16 cellular contexts compared by ENCODE assay signal in the genomic region with DNA sequence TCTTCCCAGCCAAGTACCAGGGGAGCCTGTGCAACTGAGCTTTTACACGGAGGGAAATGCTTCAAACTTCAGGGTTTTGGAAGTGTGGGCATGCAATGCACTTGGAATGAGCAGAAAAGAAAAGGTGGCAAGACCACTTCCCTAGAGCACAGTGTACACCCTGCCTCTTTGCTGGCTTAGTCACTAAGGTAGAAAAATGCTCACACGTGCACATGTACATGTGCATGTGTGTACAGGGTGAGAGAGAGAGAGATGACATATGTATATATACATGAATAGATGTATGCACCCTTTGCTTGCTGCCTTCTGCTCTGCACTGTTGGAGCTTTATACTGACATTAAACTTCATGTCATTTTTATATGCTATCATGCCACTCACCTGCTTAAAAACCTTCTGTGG. TPM values are rescaled to one million over a fixed set of nuclear protein-coding genes. Genes with fewer than 3 reads are reported as not detected.
DNase-seq lines count a peak whose midpoint lies in the region; ATAC-seq and TF ChIP-seq lines count a peak whose summit lies in the region.
"Had no signal": no experiment of that assay in that cellular context is flagged by ENCODE, and none has a peak within 500 bp of the region (broad histone marks: within the 10 kb centered on the region; RNA-seq: fewer than 3 reads in every experiment).

No MANE protein-coding gene starts in this region.

- peak overlapping the region; percentile 98 for H3K27ac Mint-ChIP-seq in CD4-positive, alpha-beta T cell
- H3K27ac Mint-ChIP-seq in CD8-positive, alpha-beta T cell = peak overlapping the region; percentile 99
- no peak overlapping the region for H3K27ac Mint-ChIP-seq in endodermal cell
- peak overlapping the region; percentile 79 to 86 for H3K27ac Mint-ChIP-seq in natural killer cell treated with Interleukin-12 subunit alpha and Interleukin-12 subunit beta and Interleukin-15 and Interleukin-18, amount 100 ng/mL, for 72 hours

- no peak for ATAC-seq in CD4-positive, alpha-beta T cell (ENCODE audit: poor library complexity)
- no peak for ATAC-seq in CD8-positive, alpha-beta T cell
- peak in 1 of 2 donors; percentile 41 for ATAC-seq in natural killer cell treated with Interleukin-12 subunit alpha and Interleukin-12 subunit beta and Interleukin-15 and Interleukin-18, amount 100 ng/mL, for 72 hours
- ATAC-seq in HG03159 (IDR thresholded peaks at IDR 0.05; ENCODE audit: unreplicated experiment) = no peak
- ATAC-seq: GM12878 had no signal

- H3K36me3 ChIP-seq in CD8-positive, alpha-beta T cell (ENCODE audit: insufficient read depth, low read length) = no peaks in the 10 kb centered on the region
- no peaks in the 10 kb centered on the region for H3K36me3 ChIP-seq in endodermal cell (ENCODE audit: control insufficient read depth, insufficient read depth, low read length)
- H3K36me3 ChIP-seq: HAP-1 had no signal

- H3K36me3 Mint-ChIP-seq in CD4-positive, alpha-beta T cell (ENCODE audit: low read depth) = no peaks in the 10 kb centered on the region
- no peaks in the 10 kb centered on the region for H3K36me3 Mint-ChIP-seq in CD8-positive, alpha-beta T cell
- no peaks in the 10 kb centered on the region for H3K36me3 Mint-ChIP-seq in endodermal cell (ENCODE audit: low read depth)
- H3K36me3 Mint-ChIP-seq in natural killer cell treated with Interleukin-12 subunit alpha and Interleukin-12 subunit beta and Interleukin-15 and Interleukin-18, amount 100 ng/mL, for 72 hours = peaks cover 8% of the 10 kb centered on the region

- H3K4me1 ChIP-seq in CD8-positive, alpha-beta T cell (ENCODE audit: insufficient read depth, low read length) = peaks cover 75% of the 10 kb centered on the region
- H3K4me1 ChIP-seq in endodermal cell (ENCODE audit: control insufficient read depth, insufficient read depth, low read length) = no peaks in the 10 kb centered on the region
- H3K4me1 ChIP-seq: HAP-1 had no signal

- H3K4me3 Mint-ChIP-seq in CD4-positive, alpha-beta T cell = peak overlapping the region; percentile 55
- peak overlapping the region; percentile 72 for H3K4me3 Mint-ChIP-seq in CD8-positive, alpha-beta T cell
- H3K4me3 Mint-ChIP-seq in endodermal cell = no peak overlapping the region
- H3K4me3 Mint-ChIP-seq in natural killer cell treated with Interleukin-12 subunit alpha and Interleukin-12 subunit beta and Interleukin-15 and Interleukin-18, amount 100 ng/mL, for 72 hours = no peak overlapping the region

- no peak for DNase-seq in CD4-positive, alpha-beta T cell
- no peak for DNase-seq in CD8-positive, alpha-beta T cell
- peak; percentile 28 for DNase-seq in endodermal cell
- no peak for DNase-seq in natural killer cell treated with Interleukin-12 subunit alpha and Interleukin-12 subunit beta and Interleukin-15 and Interleukin-18, amount 100 ng/mL, for 72 hours (ENCODE audit: low spot score)
- no peak for DNase-seq in DMS153 (lab: John Stamatoyannopoulos, UW)
- DNase-seq in GM19238 (ENCODE audit: insufficient read length, low spot score) = no peak
- DNase-seq: COR-L47, DMS53, MV-4-11, NCI-H1417 treated with DMSO at 0.1 percent for 48 hours, NCI-H2029, NCI-H510A treated with DMSO at 0.1 percent for 48 hours, SHP77 had no signal

- H3K27me3 Mint-ChIP-seq in CD4-positive, alpha-beta T cell = no peaks in the 10 kb centered on the region
- no peaks in the 10 kb centered on the region for H3K27me3 Mint-ChIP-seq in CD8-positive, alpha-beta T cell (ENCODE audit: low read depth)
- H3K27me3 Mint-ChIP-seq in endodermal cell (ENCODE audit: insufficient read depth) = peaks cover 3% of the 10 kb centered on the region
- H3K27me3 Mint-ChIP-seq in natural killer cell treated with Interleukin-12 subunit alpha and Interleukin-12 subunit beta and Interleukin-15 and Interleukin-18, amount 100 ng/mL, for 72 hours = no peaks in the 10 kb centered on the region

- H3K27me3 ChIP-seq in CD4-positive, alpha-beta T cell (ENCODE audit: control insufficient read depth, insufficient read depth, low read length) = no peaks in the 10 kb centered on the region
- no peaks in the 10 kb centered on the region for H3K27me3 ChIP-seq in CD8-positive, alpha-beta T cell (ENCODE audit: insufficient read depth, low read length)
- H3K27me3 ChIP-seq in endodermal cell (ENCODE audit: control insufficient read depth, insufficient read depth, low read length, poor library complexity, severe bottlenecking) = no peaks in the 10 kb centered on the region

- CTCF ChIA-PET in CD4-positive, alpha-beta T cell (lab: Charles Lee) = interaction anchor here (1.3 to 2.2 kb wide), 2 partner anchors 16 to 336 kb away, joined by 3 to 7 read pairs; no protein-coding TSS in a partner anchor
- CTCF ChIA-PET in CD8-positive, alpha-beta T cell (lab: Charles Lee) = interaction anchor here (0.7 to 2.8 kb wide), 5 partner anchors 10 to 476 kb away, joined by 4 to 12 read pairs (median 5); no protein-coding TSS in a partner anchor

- no peak overlapping the region for H3K27ac ChIP-seq in CD4-positive, alpha-beta T cell (ENCODE audit: low read depth, low read length)
- no peak overlapping the region for H3K27ac ChIP-seq in CD8-positive, alpha-beta T cell (ENCODE audit: low read depth, low read length)
- H3K27ac ChIP-seq in endodermal cell (ENCODE audit: low read depth, low read length) = no peak overlapping the region

- H3K4me1 Mint-ChIP-seq in CD4-positive, alpha-beta T cell (ENCODE audit: low read depth) = peaks cover 73% of the 10 kb centered on the region
- peaks cover 77% of the 10 kb centered on the region for H3K4me1 Mint-ChIP-seq in CD8-positive, alpha-beta T cell (ENCODE audit: low read depth)
- peaks cover 10% of the 10 kb centered on the region for H3K4me1 Mint-ChIP-seq in endodermal cell
- peaks cover 48 to 54% of the 10 kb centered on the region in 2 donors for H3K4me1 Mint-ChIP-seq in natural killer cell treated with Interleukin-12 subunit alpha and Interleukin-12 subunit beta and Interleukin-15 and Interleukin-18, amount 100 ng/mL, for 72 hours (ENCODE audit: low read depth in 2 of 2)

- TF ChIP-seq CTCF in CD4-positive, alpha-beta T cell (IDR thresholded peaks at IDR 0.05) = no peak
- TF ChIP-seq CTCF in CD8-positive, alpha-beta T cell (IDR thresholded peaks at IDR 0.05) = no peak
- no peak for TF ChIP-seq CTCF in endodermal cell (conservative IDR thresholded peaks at IDR 0.05)

- no peak overlapping the region for H3K9ac ChIP-seq in endodermal cell (ENCODE audit: extremely low read depth, low read length, poor library complexity, severe bottlenecking)

- H3K9me3 ChIP-seq in CD4-positive, alpha-beta T cell (ENCODE audit: control insufficient read depth, low read length) = no peaks in the 10 kb centered on the region
- H3K9me3 ChIP-seq in CD8-positive, alpha-beta T cell (ENCODE audit: low read length) = no peaks in the 10 kb centered on the region
- no peaks in the 10 kb centered on the region for H3K9me3 ChIP-seq in endodermal cell (ENCODE audit: control insufficient read depth, low read length)
- H3K9me3 ChIP-seq: HAP-1 had no signal

- H3K4me3 ChIP-seq in CD8-positive, alpha-beta T cell (ENCODE audit: low read depth, low read length) = no peak overlapping the region
- H3K4me3 ChIP-seq in endodermal cell (ENCODE audit: low read length) = no peak overlapping the region
- H3K4me3 ChIP-seq: GM12878, HAP-1 had no signal

- POLR2A ChIA-PET in CD4-positive, alpha-beta T cell (lab: Charles Lee) = interaction anchor here (0.6 to 3.1 kb wide), 5 partner anchors 11 to 346 kb away, joined by 3 to 64 read pairs (median 12); no protein-coding TSS in a partner anchor
- POLR2A ChIA-PET in CD8-positive, alpha-beta T cell (lab: Charles Lee) = interaction anchor here (1.2 to 2.8 kb wide), 2 partner anchors 10 to 13 kb away, joined by 3 to 20 read pairs; no protein-coding TSS in a partner anchor

- H3K9me3 Mint-ChIP-seq in CD4-positive, alpha-beta T cell = no peaks in the 10 kb centered on the region
- H3K9me3 Mint-ChIP-seq in CD8-positive, alpha-beta T cell = no peaks in the 10 kb centered on the region
- no peaks in the 10 kb centered on the region for H3K9me3 Mint-ChIP-seq in endodermal cell
- H3K9me3 Mint-ChIP-seq in natural killer cell treated with Interleukin-12 subunit alpha and Interleukin-12 subunit beta and Interleukin-15 and Interleukin-18, amount 100 ng/mL, for 72 hours = peaks cover 5% of the 10 kb centered on the region

- intact Hi-C loops in CD4-positive, alpha-beta T cell (cut with DNase I, micrococcal nuclease) = no loop called here
- intact Hi-C loops in CD8-positive, alpha-beta T cell (cut with DNase I, micrococcal nuclease) = no loop called here

- WGBS in endodermal cell (ENCODE audit: insufficient coverage in 1 of 2, insufficient read length in 1 of 2), 2 experiments = 93 to 100% methylated on average over 2 of the region's 2 CpGs

RNA-seq across cellular contexts. Expression of gene KLF3, which starts 7.9 kb away (rescaled TPM):
- 100 to 1,000 TPM; 203 to 204 TPM for total RNA-seq in CD4-positive, alpha-beta T cell
- 100 to 1,000 TPM; 181 to 194 TPM for total RNA-seq in CD8-positive, alpha-beta T cell
- 10 to 100 TPM; 20.7 to 28.2 TPM for total RNA-seq in endodermal cell
- polyA plus RNA-seq in endodermal cell (2013, experiment 1 of 2) = 38.0 TPM
- polyA plus RNA-seq in endodermal cell (2013, experiment 2 of 2) = 38.5 TPM
- total RNA-seq in natural killer cell treated with Interleukin-12 subunit alpha and Interleukin-12 subunit beta and Interleukin-15 and Interleukin-18, amount 100 ng/mL, for 72 hours = 10 to 100 TPM; 68.6 to 68.9 TPM

Comparison
In these comparisons a context has a peak if more than half of its experiments do, and no peak if none do; other contexts are left out.
1. H3K4me3 Mint-ChIP-seq: peak in CD4-positive, alpha-beta T cell (single experiment) and CD8-positive, alpha-beta T cell (single experiment); none in endodermal cell (single experiment) and natural killer cell treated with Interleukin-12 subunit alpha and Interleukin-12 subunit beta and Interleukin-15 and Interleukin-18, amount 100 ng/mL, for 72 hours (single experiment).